Comparison of ENCODE assay signal across 1 cellular context in the genomic region with DNA sequence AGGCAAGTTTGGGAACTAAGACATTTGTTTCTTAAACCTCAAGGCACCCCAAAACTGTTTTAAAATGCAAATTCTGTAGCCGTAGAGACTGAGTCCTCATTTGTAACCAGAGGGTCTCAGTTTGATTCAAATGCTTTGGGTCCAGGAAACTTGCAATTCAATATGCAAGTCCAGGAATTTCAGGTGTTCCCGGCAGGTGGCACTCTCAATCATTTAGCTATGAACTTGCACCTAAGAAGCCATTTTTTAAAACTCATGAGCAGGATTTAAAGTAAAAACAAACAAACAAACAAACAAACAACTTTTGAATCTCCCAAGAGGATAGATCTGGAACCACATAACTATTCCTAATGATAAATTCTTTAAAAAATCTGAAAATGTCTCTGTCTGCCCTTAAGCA.
TF ChIP-seq lines count a peak whose summit lies in the region.

No MANE protein-coding gene starts in this region.

TF ChIP-seq in GM23338, 12 proteins besides CTCF, POLR2A, EP300 and RAD21 (continued from another document):
- no peak for TF ChIP-seq ETS1 (IDR thresholded peaks at IDR 0.05)
- TF ChIP-seq STAT1 (IDR thresholded peaks at IDR 0.05; ENCODE audit: unreplicated experiment) = no peak
